ENCODE assay signal across 27 cellular contexts in genomic region chr2:28291811-28292455, GRCh38.
DNase-seq lines count a peak whose midpoint lies in the region; ATAC-seq and TF ChIP-seq lines count a peak whose summit lies in the region.
"Had no signal": no experiment of that assay in that cellular context is flagged by ENCODE, and none has a peak within 500 bp of the region (broad histone marks: within the 10 kb centered on the region; RNA-seq: fewer than 3 reads in every experiment).

No MANE protein-coding gene starts in this region.

- no peak overlapping the region for H3K4me3 Mint-ChIP-seq in activated T-cell treated with anti-CD3 and anti-CD28 coated beads, Interleukin-2, amount 50 U/mL, for 24 hours
- no peak overlapping the region for H3K4me3 Mint-ChIP-seq in activated T-cell treated with anti-CD3 and anti-CD28 coated beads, Interleukin-2, amount 50 U/mL, for 4 hours
- no peak overlapping the region for H3K4me3 Mint-ChIP-seq in CD8-positive, alpha-beta T cell
- H3K4me3 Mint-ChIP-seq: activated naive CD8-positive, alpha-beta T cell treated with anti-CD3 and anti-CD28 coated beads, Interleukin-2, amount 10 ng/mL, durations not matched to agents 7 days and 5 days; CD4-positive, alpha-beta memory T cell; naive thymus-derived CD4-positive, alpha-beta T cell had no signal

- 66% methylated on average over 9 of the region's 9 CpGs for WGBS in smooth muscle cell (ENCODE audit: low lambda C conversion rate)

- CTCF ChIA-PET in CD8-positive, alpha-beta T cell (lab: Charles Lee), result no interaction called here
- CTCF ChIA-PET in HEK293T (lab: Yijun Ruan, JAX), result no interaction called here

- H3K36me3 ChIP-seq in brain microvascular endothelial cell (replicated peaks) (no peaks in the 10 kb centered on the region), smooth muscle cell (ENCODE audit: low read depth) (no peaks in the 10 kb centered on the region)
- no peaks in the 10 kb centered on the region for H3K36me3 ChIP-seq in CD8-positive, alpha-beta T cell (ENCODE audit: insufficient read depth, low read length)
- H3K36me3 ChIP-seq: thyroid gland had no signal

- peak overlapping the region; percentile 54 for H3K27ac ChIP-seq in brain microvascular endothelial cell
- H3K27ac ChIP-seq in smooth muscle cell (ENCODE audit: low read depth), result peak overlapping the region; percentile 81
- no peak overlapping the region for H3K27ac ChIP-seq in CD8-positive, alpha-beta T cell (ENCODE audit: low read depth, low read length)
- H3K27ac ChIP-seq: PC-9, thyroid gland had no signal

- no peak overlapping the region for H3K4me3 ChIP-seq in brain microvascular endothelial cell (ENCODE audit: low read depth, low read length)
- H3K4me3 ChIP-seq in smooth muscle cell, result no peak overlapping the region
- H3K4me3 ChIP-seq in CD8-positive, alpha-beta T cell (ENCODE audit: low read depth, low read length), result no peak overlapping the region
- H3K4me3 ChIP-seq: PC-9, thyroid gland had no signal

- peak overlapping the region; percentile 81 for H3K27ac Mint-ChIP-seq in activated T-cell treated with anti-CD3 and anti-CD28 coated beads, Interleukin-2, amount 50 U/mL, for 24 hours
- no peak overlapping the region for H3K27ac Mint-ChIP-seq in CD8-positive, alpha-beta T cell
- H3K27ac Mint-ChIP-seq: activated naive CD8-positive, alpha-beta T cell treated with anti-CD3 and anti-CD28 coated beads, Interleukin-2, amount 10 ng/mL, durations not matched to agents 7 days and 5 days; naive thymus-derived CD4-positive, alpha-beta T cell had no signal

- in situ Hi-C loops in brain microvascular endothelial cell (cut with HindIII; ENCODE audit: low pct_ligation_motif_present, low sequenced_read_pairs), result no loop called here

- H3K27me3 Mint-ChIP-seq in activated T-cell treated with anti-CD3 and anti-CD28 coated beads, Interleukin-2, amount 50 U/mL, for 24 hours, result no peaks in the 10 kb centered on the region
- no peaks in the 10 kb centered on the region for H3K27me3 Mint-ChIP-seq in activated T-cell treated with anti-CD3 and anti-CD28 coated beads, Interleukin-2, amount 50 U/mL, for 4 hours (ENCODE audit: low read depth)
- H3K27me3 Mint-ChIP-seq in CD8-positive, alpha-beta T cell (ENCODE audit: low read depth), result no peaks in the 10 kb centered on the region
- H3K27me3 Mint-ChIP-seq: activated naive CD8-positive, alpha-beta T cell treated with anti-CD3 and anti-CD28 coated beads, Interleukin-2, amount 10 ng/mL, durations not matched to agents 7 days and 5 days; CD4-positive, alpha-beta memory T cell; naive thymus-derived CD4-positive, alpha-beta T cell had no signal

- no peak for DNase-seq in activated T-cell treated with anti-CD3 and anti-CD28 coated beads, Interleukin-2, amount 50 U/mL, for 24 hours
- DNase-seq in activated T-cell treated with anti-CD3 and anti-CD28 coated beads, Interleukin-2, amount 50 U/mL, for 4 hours, result no peak
- DNase-seq in M059J (ENCODE audit: low read depth), result peak; percentile 76
- DNase-seq in brain microvascular endothelial cell, result no peak
- no peak for DNase-seq in smooth muscle cell (lab: John Stamatoyannopoulos, UW; ENCODE audit: unreplicated experiment)
- no peak for DNase-seq in CD8-positive, alpha-beta T cell
- no peak for DNase-seq in HEK293T (ENCODE audit: extremely low spot score)
- DNase-seq: 8988T; activated CD4-positive, alpha-beta T cell treated with anti-CD3 and anti-CD28 coated beads, Interleukin-2, amount 50 U/mL, for 48 hours; activated CD4-positive, CD25-positive, alpha-beta regulatory T cell; activated effector memory CD4-positive, alpha-beta T cell treated with Interleukin-2 at 50 U/mL for 16 hours; activated naive CD8-positive, alpha-beta T cell treated with anti-CD3 and anti-CD28 coated beads, Interleukin-2, amount 10 ng/mL, durations not matched to agents 7 days and 5 days; AML-193; CD4-positive, alpha-beta memory T cell; head of caudate nucleus; Kasumi-1; kidney; midbrain; naive thymus-derived CD4-positive, alpha-beta T cell; NCI-H1694; NCI-H524 treated with DMSO at 0.1 percent for 48 hours; nucleus accumbens; PC-9; SHP77; stimulated activated naive CD4-positive, alpha-beta T cell treated with Interleukin-2 at 50 U/mL for 16 hours; thyroid gland had no signal

- intact Hi-C loops in CD8-positive, alpha-beta T cell (cut with DNase I, micrococcal nuclease), result no loop called here

- H3K27me3 ChIP-seq in brain microvascular endothelial cell (replicated peaks), result no peaks in the 10 kb centered on the region
- no peaks in the 10 kb centered on the region for H3K27me3 ChIP-seq in smooth muscle cell (ENCODE audit: low read depth)
- H3K27me3 ChIP-seq in CD8-positive, alpha-beta T cell (ENCODE audit: insufficient read depth, low read length), result no peaks in the 10 kb centered on the region
- H3K27me3 ChIP-seq: thyroid gland had no signal

- no peaks in the 10 kb centered on the region for H4K20me1 ChIP-seq in smooth muscle cell (ENCODE audit: low read depth)

- POLR2A ChIA-PET in CD8-positive, alpha-beta T cell (lab: Charles Lee), result interaction anchor here (0.7 kb wide), 1 partner anchor 100 kb away, joined by 3 read pairs; no protein-coding TSS in a partner anchor
- POLR2A ChIA-PET in HEK293T (lab: Yijun Ruan, JAX), result no interaction called here

- H3K4me2 ChIP-seq in smooth muscle cell, result peak overlapping the region; percentile 49
- H3K4me2 ChIP-seq: PC-9 had no signal

- H3F3A ChIP-seq in smooth muscle cell (ENCODE audit: low read depth), result peaks cover 9% of the 10 kb centered on the region

- H3K9me3 Mint-ChIP-seq in activated T-cell treated with anti-CD3 and anti-CD28 coated beads, Interleukin-2, amount 50 U/mL, for 24 hours, result no peaks in the 10 kb centered on the region
- no peaks in the 10 kb centered on the region for H3K9me3 Mint-ChIP-seq in activated T-cell treated with anti-CD3 and anti-CD28 coated beads, Interleukin-2, amount 50 U/mL, for 4 hours
- H3K9me3 Mint-ChIP-seq in CD8-positive, alpha-beta T cell, result no peaks in the 10 kb centered on the region
- H3K9me3 Mint-ChIP-seq: activated naive CD8-positive, alpha-beta T cell treated with anti-CD3 and anti-CD28 coated beads, Interleukin-2, amount 10 ng/mL, durations not matched to agents 7 days and 5 days; CD4-positive, alpha-beta memory T cell; naive thymus-derived CD4-positive, alpha-beta T cell had no signal

- peaks cover 8% of the 10 kb centered on the region for H3K4me1 ChIP-seq in smooth muscle cell (ENCODE audit: low read depth)
- H3K4me1 ChIP-seq in CD8-positive, alpha-beta T cell (ENCODE audit: insufficient read depth, low read length), result no peaks in the 10 kb centered on the region
- H3K4me1 ChIP-seq: thyroid gland had no signal

- no peaks in the 10 kb centered on the region for H3K79me2 ChIP-seq in smooth muscle cell (ENCODE audit: low read depth)

- peaks cover 9% of the 10 kb centered on the region for H3K36me3 Mint-ChIP-seq in activated T-cell treated with anti-CD3 and anti-CD28 coated beads, Interleukin-2, amount 50 U/mL, for 24 hours (ENCODE audit: low read depth)
- H3K36me3 Mint-ChIP-seq in activated T-cell treated with anti-CD3 and anti-CD28 coated beads, Interleukin-2, amount 50 U/mL, for 4 hours (ENCODE audit: insufficient read depth), result peaks cover 3% of the 10 kb centered on the region
- peaks cover 11% of the 10 kb centered on the region for H3K36me3 Mint-ChIP-seq in CD8-positive, alpha-beta T cell

- no peak for ATAC-seq in activated T-cell treated with anti-CD3 and anti-CD28 coated beads, Interleukin-2, amount 50 U/mL, for 4 hours
- ATAC-seq in HG03342 (IDR thresholded peaks at IDR 0.05; ENCODE audit: unreplicated experiment), result no peak
- no peak for ATAC-seq in CD8-positive, alpha-beta T cell
- ATAC-seq: naive thymus-derived CD4-positive, alpha-beta T cell had no signal

- no peak overlapping the region for H2AFZ ChIP-seq in smooth muscle cell (ENCODE audit: low read depth)
- H2AFZ ChIP-seq: PC-9 had no signal

- TF ChIP-seq CTCF in brain microvascular endothelial cell (IDR thresholded peaks at IDR 0.05; ENCODE audit: low read depth, low read length, missing control alignments) (no peak), smooth muscle cell (IDR thresholded peaks at IDR 0.05; ENCODE audit: borderline replicate concordance, insufficient read depth, poor library complexity, severe bottlenecking) (no peak)
- TF ChIP-seq CTCF in CD8-positive, alpha-beta T cell (IDR thresholded peaks at IDR 0.05), result no peak

- peak overlapping the region; percentile 26 for H3K9ac ChIP-seq in smooth muscle cell (ENCODE audit: low read depth)

- H3K4me1 Mint-ChIP-seq in activated T-cell treated with anti-CD3 and anti-CD28 coated beads, Interleukin-2, amount 50 U/mL, for 24 hours (ENCODE audit: low read depth), result peaks cover 29% of the 10 kb centered on the region
- peaks cover 5% of the 10 kb centered on the region for H3K4me1 Mint-ChIP-seq in activated T-cell treated with anti-CD3 and anti-CD28 coated beads, Interleukin-2, amount 50 U/mL, for 4 hours (ENCODE audit: low read depth)
- H3K4me1 Mint-ChIP-seq in CD8-positive, alpha-beta T cell (ENCODE audit: low read depth), result no peaks in the 10 kb centered on the region

- no peaks in the 10 kb centered on the region for H3K9me3 ChIP-seq in smooth muscle cell (replicated peaks; ENCODE audit: low read depth)
- no peaks in the 10 kb centered on the region for H3K9me3 ChIP-seq in CD8-positive, alpha-beta T cell (ENCODE audit: low read length)
- H3K9me3 ChIP-seq: thyroid gland had no signal

TF ChIP-seq in HEK293T, 16 proteins besides CTCF, POLR2A, EP300 and RAD21:
- no peak for TF ChIP-seq NFRKB (IDR thresholded peaks at IDR 0.05)
- no peak for TF ChIP-seq ELF4 (IDR thresholded peaks at IDR 0.05)
- TF ChIP-seq HDGF (IDR thresholded peaks at IDR 0.05; ENCODE audit: borderline replicate concordance), result no peak
- no peak for TF ChIP-seq TARDBP (IDR thresholded peaks at IDR 0.05)
- no peak for TF ChIP-seq PKNOX1 (IDR thresholded peaks at IDR 0.05)
- TF ChIP-seq FOXM1 (IDR thresholded peaks at IDR 0.05; ENCODE audit: borderline replicate concordance), result no peak
- no peak for TF ChIP-seq LEF1 (IDR thresholded peaks at IDR 0.05; ENCODE audit: borderline replicate concordance)
- TF ChIP-seq L3MBTL2 (conservative IDR thresholded peaks at IDR 0.05), result no peak
- TF ChIP-seq FOXA1 (IDR thresholded peaks at IDR 0.05), result no peak
- TF ChIP-seq FOXK2 (IDR thresholded peaks at IDR 0.05), result no peak
- TF ChIP-seq CTBP1 (IDR thresholded peaks at IDR 0.05; ENCODE audit: borderline replicate concordance), result no peak
- TF ChIP-seq ARNT (IDR thresholded peaks at IDR 0.05), result no peak
- TF ChIP-seq SP1 (IDR thresholded peaks at IDR 0.05), result no peak
- TF ChIP-seq SUZ12 (IDR thresholded peaks at IDR 0.05), result no peak
- TF ChIP-seq ZNF384 (IDR thresholded peaks at IDR 0.05), result no peak
